1 cellular context compared by ENCODE assay signal in genomic region chr19:44051654-44052402, GRCh38.
TF ChIP-seq lines count a peak whose summit lies in the region.

Gene ZNF223, plus strand, starts transcription at chr19:44052036. Its CDS starts 3,141 bp downstream, at chr19:44055177.

TF ChIP-seq in HepG2, 621 proteins besides CTCF, POLR2A, EP300 and RAD21 (continued from another document and continues in another):
- TF ChIP-seq NCOA2 (CRISPR knock-in tag; IDR thresholded peaks at IDR 0.05) (peak; percentile 11; the same call in 1 of the 2 replicates), KLF16 (CRISPR knock-in tag; IDR thresholded peaks at IDR 0.05) (peak in 1 of 2 experiments; percentile 82; a peak in 1 of 4 replicates), POLR2G (IDR thresholded peaks at IDR 0.05; ENCODE audit: low read depth, low read length) (peak; percentile 81), PHF21A (CRISPR knock-in tag; IDR thresholded peaks at IDR 0.05) (peak; percentile 75; the same call in 1 of the 2 replicates), ZNF564 (CRISPR knock-in tag; IDR thresholded peaks at IDR 0.05) (no peak), KLF12 (CRISPR knock-in tag; IDR thresholded peaks at IDR 0.05; ENCODE audit: borderline replicate concordance) (0 out of 2 replicates have a peak, but pooled peaks have one; percentile 72), ZNF784 (CRISPR knock-in tag; IDR thresholded peaks at IDR 0.05; ENCODE audit: borderline replicate concordance) (no peak), HINFP (CRISPR knock-in tag; IDR thresholded peaks at IDR 0.05; ENCODE audit: low read depth) (0 out of 2 replicates have a peak, but pooled peaks have one; percentile 30), RXRB (CRISPR knock-in tag; IDR thresholded peaks at IDR 0.05; ENCODE audit: borderline replicate concordance) (no peak), ZZZ3 (CRISPR knock-in tag; IDR thresholded peaks at IDR 0.05; ENCODE audit: borderline replicate concordance) (0 out of 2 replicates have a peak, but pooled peaks have one; percentile 28), KLF6 (CRISPR knock-in tag; IDR thresholded peaks at IDR 0.05) (peak; percentile 23; the same call in 1 of the 2 replicates), BORCS8-MEF2B (CRISPR knock-in tag; IDR thresholded peaks at IDR 0.05) (no peak), ZNF788 (CRISPR knock-in tag; IDR thresholded peaks at IDR 0.05; ENCODE audit: borderline replicate concordance) (no peak), KAT8 (CRISPR knock-in tag; IDR thresholded peaks at IDR 0.05) (peak; percentile 97), FOXA3 (CRISPR knock-in tag; IDR thresholded peaks at IDR 0.05) (peak; percentile 53), MED8 (CRISPR knock-in tag; IDR thresholded peaks at IDR 0.05; ENCODE audit: insufficient replicate concordance) (no peak), MXI1 (IDR thresholded peaks at IDR 0.05; ENCODE audit: borderline replicate concordance, low read depth, low read length) (peak; percentile 23; the same call in 1 of the 3 replicates), CREB1 (IDR thresholded peaks at IDR 0.05) (no peak), CREB1 (CRISPR knock-in tag; IDR thresholded peaks at IDR 0.05) (peak; percentile 90), THAP11 (CRISPR knock-in tag; IDR thresholded peaks at IDR 0.05) (peak; percentile 98), ZNF777 (CRISPR knock-in tag; IDR thresholded peaks at IDR 0.05) (0 out of 2 replicates have a peak, but pooled peaks have one; percentile 29), HCFC1 (IDR thresholded peaks at IDR 0.05; ENCODE audit: low read depth, low read length) (peak; percentile 93), ZBTB10 (CRISPR knock-in tag; IDR thresholded peaks at IDR 0.05; ENCODE audit: borderline replicate concordance) (0 out of 2 replicates have a peak, but pooled peaks have one; percentile 70), ZSCAN30 (CRISPR knock-in tag; IDR thresholded peaks at IDR 0.05) (peak; percentile 37; the same call in 1 of the 2 replicates), HMGXB4 (CRISPR knock-in tag; IDR thresholded peaks at IDR 0.05; ENCODE audit: borderline replicate concordance in 1 of 2, low read depth in 1 of 2) (peak in 1 of 2 experiments; percentile 51; a peak in 3 of 4 replicates), ZNF563 (CRISPR knock-in tag; IDR thresholded peaks at IDR 0.05) (0 out of 2 replicates have a peak, but pooled peaks have one; percentile 25), ATF1 (CRISPR knock-in tag; IDR thresholded peaks at IDR 0.05) (peak; percentile 80), ZSCAN29 (CRISPR knock-in tag; conservative IDR thresholded peaks at IDR 0.05) (peak; percentile 77; the same call in 1 of the 2 replicates), HNF4A (CRISPR knock-in tag; IDR thresholded peaks at IDR 0.05) (peak; percentile 67; the same call in 1 of the 2 replicates), CHD2 (IDR thresholded peaks at IDR 0.05; ENCODE audit: low read depth, low read length) (peak; percentile 36; the same call in 1 of the 2 replicates), THAP7 (CRISPR knock-in tag; IDR thresholded peaks at IDR 0.05) (no peak), ZNF33A (CRISPR knock-in tag; IDR thresholded peaks at IDR 0.05; ENCODE audit: borderline replicate concordance) (no peak), FLYWCH1 (CRISPR knock-in tag; IDR thresholded peaks at IDR 0.05) (no peak), ZNF234 (CRISPR knock-in tag; conservative IDR thresholded peaks at IDR 0.05) (no peak), ZBTB7A (CRISPR knock-in tag; IDR thresholded peaks at IDR 0.05) (0 out of 2 replicates have a peak, but pooled peaks have one; percentile 73), ZNF543 (CRISPR knock-in tag; IDR thresholded peaks at IDR 0.05) (peak; percentile 58; the same call in 1 of the 2 replicates), ZMYM4 (CRISPR knock-in tag; IDR thresholded peaks at IDR 0.05) (peak; percentile 41; the same call in 1 of the 2 replicates), JUN (CRISPR knock-in tag; IDR thresholded peaks at IDR 0.05) (no peak), ZNF580 (CRISPR knock-in tag; IDR thresholded peaks at IDR 0.05; ENCODE audit: borderline replicate concordance, low read depth) (no peak), ZNF709 (CRISPR knock-in tag; IDR thresholded peaks at IDR 0.05) (no peak), ZFYVE20 (CRISPR knock-in tag; IDR thresholded peaks at IDR 0.05; ENCODE audit: borderline replicate concordance, low read depth) (no peak), REL (CRISPR knock-in tag; conservative IDR thresholded peaks at IDR 0.05) (no peak), ZNF230 (CRISPR knock-in tag; IDR thresholded peaks at IDR 0.05) (peak; percentile 69; the same call in 1 of the 2 replicates), ZNF670 (CRISPR knock-in tag; IDR thresholded peaks at IDR 0.05; ENCODE audit: borderline replicate concordance) (no peak), RXRA (CRISPR knock-in tag; IDR thresholded peaks at IDR 0.05) (peak; percentile 33; the same call in 1 of the 2 replicates), LCORL (IDR thresholded peaks at IDR 0.05) (no peak), LCORL (CRISPR knock-in tag; IDR thresholded peaks at IDR 0.05) (peak; percentile 61), TEAD2 (CRISPR knock-in tag; IDR thresholded peaks at IDR 0.05) (no peak), ZNF275 (CRISPR knock-in tag; IDR thresholded peaks at IDR 0.05; ENCODE audit: borderline replicate concordance) (no peak), ZMYM2 (CRISPR knock-in tag; IDR thresholded peaks at IDR 0.05) (no peak), SYNCRIP (IDR thresholded peaks at IDR 0.05; ENCODE audit: insufficient read depth, low read depth, low read length) (no peak)
- TF ChIP-seq, protein P1, sequence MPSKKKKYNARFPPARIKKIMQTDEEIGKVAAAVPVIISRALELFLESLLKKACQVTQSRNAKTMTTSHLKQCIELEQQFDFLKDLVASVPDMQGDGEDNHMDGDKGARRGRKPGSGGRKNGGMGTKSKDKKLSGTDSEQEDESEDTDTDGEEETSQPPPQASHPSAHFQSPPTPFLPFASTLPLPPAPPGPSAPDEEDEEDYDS (CRISPR knock-in tag; IDR thresholded peaks at IDR 0.05), result 0 out of 2 replicates have a peak, but pooled peaks have one; percentile 22
- TF ChIP-seq, protein P2, sequence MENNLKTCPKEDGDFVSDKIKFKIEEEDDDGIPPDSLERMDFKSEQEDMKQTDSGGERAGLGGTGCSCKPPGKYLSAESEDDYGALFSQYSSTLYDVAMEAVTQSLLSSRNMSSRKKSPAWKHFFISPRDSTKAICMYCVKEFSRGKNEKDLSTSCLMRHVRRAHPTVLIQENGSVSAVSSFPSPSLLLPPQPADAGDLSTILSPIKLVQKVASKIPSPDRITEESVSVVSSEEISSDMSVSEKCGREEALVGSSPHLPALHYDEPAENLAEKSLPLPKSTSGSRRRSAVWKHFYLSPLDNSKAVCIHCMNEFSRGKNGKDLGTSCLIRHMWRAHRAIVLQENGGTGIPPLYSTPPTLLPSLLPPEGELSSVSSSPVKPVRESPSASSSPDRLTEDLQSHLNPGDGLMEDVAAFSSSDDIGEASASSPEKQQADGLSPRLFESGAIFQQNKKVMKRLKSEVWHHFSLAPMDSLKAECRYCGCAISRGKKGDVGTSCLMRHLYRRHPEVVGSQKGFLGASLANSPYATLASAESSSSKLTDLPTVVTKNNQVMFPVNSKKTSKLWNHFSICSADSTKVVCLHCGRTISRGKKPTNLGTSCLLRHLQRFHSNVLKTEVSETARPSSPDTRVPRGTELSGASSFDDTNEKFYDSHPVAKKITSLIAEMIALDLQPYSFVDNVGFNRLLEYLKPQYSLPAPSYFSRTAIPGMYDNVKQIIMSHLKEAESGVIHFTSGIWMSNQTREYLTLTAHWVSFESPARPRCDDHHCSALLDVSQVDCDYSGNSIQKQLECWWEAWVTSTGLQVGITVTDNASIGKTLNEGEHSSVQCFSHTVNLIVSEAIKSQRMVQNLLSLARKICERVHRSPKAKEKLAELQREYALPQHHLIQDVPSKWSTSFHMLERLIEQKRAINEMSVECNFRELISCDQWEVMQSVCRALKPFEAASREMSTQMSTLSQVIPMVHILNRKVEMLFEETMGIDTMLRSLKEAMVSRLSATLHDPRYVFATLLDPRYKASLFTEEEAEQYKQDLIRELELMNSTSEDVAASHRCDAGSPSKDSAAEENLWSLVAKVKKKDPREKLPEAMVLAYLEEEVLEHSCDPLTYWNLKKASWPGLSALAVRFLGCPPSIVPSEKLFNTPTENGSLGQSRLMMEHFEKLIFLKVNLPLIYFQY (CRISPR knock-in tag; IDR thresholded peaks at IDR 0.05; ENCODE audit: borderline replicate concordance), result no peak
- TF ChIP-seq, protein P3, sequence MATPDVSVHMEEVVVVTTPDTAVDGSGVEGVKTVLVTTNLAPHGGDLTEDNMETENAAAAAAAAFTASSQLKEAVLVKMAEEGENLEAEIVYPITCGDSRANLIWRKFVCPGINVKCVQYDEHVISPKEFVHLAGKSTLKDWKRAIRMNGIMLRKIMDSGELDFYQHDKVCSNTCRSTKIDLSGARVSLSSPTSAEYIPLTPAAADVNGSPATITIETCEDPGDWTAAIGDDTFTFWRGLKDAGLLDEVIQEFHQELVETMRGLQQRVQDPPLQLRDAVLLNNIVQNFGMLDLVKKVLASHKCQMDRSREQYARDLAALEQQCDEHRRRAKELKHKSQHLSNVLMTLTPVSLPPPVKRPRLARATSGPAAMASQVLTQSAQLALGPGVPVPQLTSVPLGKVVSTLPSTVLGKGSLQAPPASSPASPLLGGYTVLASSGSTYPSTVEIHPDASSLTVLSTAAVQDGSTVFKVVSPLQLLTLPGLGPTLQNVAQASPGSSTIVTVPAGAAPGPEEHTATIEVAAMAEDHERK (CRISPR knock-in tag; IDR thresholded peaks at IDR 0.05; ENCODE audit: low read depth), result peak; percentile 46; the same call in 1 of the 2 replicates
